In the genomic region with DNA sequence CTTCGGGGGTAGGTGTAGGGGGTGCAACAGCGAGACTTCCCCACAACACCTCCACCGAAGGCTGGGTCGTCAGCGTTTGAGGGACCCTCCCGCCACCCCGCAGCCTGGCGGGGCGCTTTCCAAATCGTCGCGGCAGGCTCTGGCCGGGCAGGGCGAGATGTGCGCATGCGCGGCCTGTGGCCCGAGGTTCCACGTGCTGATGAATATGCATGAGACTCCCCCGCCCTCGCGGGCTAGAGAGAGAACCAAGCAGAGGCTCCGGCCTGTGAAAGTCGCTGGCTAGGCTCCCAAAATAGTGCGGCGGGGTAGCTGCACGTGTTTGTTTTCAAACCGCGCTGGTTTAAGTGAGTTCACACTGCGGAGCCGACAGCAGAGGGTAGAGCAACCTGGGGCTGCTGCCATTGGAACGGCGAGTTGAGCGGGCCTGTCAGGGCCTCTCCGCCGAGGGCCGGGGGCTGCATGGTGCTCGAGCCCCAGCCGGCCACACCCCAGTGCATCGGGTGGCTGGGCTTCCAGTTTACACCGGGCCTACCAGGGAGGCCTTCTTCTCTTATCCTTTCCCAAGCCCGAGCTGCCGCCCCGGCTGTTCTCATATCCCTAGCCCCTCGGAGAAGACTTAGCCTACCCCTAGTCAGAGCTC, we compare ENCODE assay signal across 9 cellular contexts. TPM values are rescaled to one million over a fixed set of nuclear protein-coding genes. Genes with fewer than 3 reads are reported as not detected.
DNase-seq lines count a peak whose midpoint lies in the region; ATAC-seq and TF ChIP-seq lines count a peak whose summit lies in the region.
"Had no signal": no experiment of that assay in that cellular context is flagged by ENCODE, and none has a peak within 500 bp of the region (broad histone marks: within the 10 kb centered on the region; RNA-seq: fewer than 3 reads in every experiment).

No MANE protein-coding gene starts in this region.

- no peaks in the 10 kb centered on the region for H3K9me3 ChIP-seq in fibroblast of lung (ENCODE audit: control insufficient read depth, insufficient read depth, low read depth, low read length)

- H3K79me2 ChIP-seq in fibroblast of lung (ENCODE audit: control insufficient read depth, insufficient read depth, low read length) = no peaks in the 10 kb centered on the region

- no peaks in the 10 kb centered on the region for H4K20me1 ChIP-seq in fibroblast of lung (ENCODE audit: control insufficient read depth, extremely low read depth, insufficient read depth, low read length)

- H3K27me3 ChIP-seq in fibroblast of lung (ENCODE audit: control insufficient read depth, insufficient read depth, low read length) = peaks cover 77% of the 10 kb centered on the region

- H3K27ac ChIP-seq in fibroblast of lung (ENCODE audit: insufficient read depth, low read length) = no peak overlapping the region

- H3K4me1 ChIP-seq in fibroblast of lung (ENCODE audit: control insufficient read depth, extremely low read depth, insufficient read depth, low read length) = no peaks in the 10 kb centered on the region

- peak in 12 of 14 donors; percentile 44 to 97 (median 80) for DNase-seq in C1 segment of cervical spinal cord (lab: John Stamatoyannopoulos, UW)
- peak; percentile 58 for DNase-seq in NCI-H510A (lab: John Stamatoyannopoulos, UW)
- DNase-seq in fibroblast of lung (ENCODE audit: low read depth in 2 of 2) = peak; percentile 57 to 68
- peak; percentile 62 for DNase-seq in non-pigmented ciliary epithelial cell (ENCODE audit: low read depth)
- no peak for DNase-seq in activated CD8-positive, alpha-beta memory T cell treated with anti-CD3 and anti-CD28 coated beads for 24 hours

- no peaks in the 10 kb centered on the region for H3K36me3 ChIP-seq in fibroblast of lung (ENCODE audit: control insufficient read depth, insufficient read depth, low read length)

- peak overlapping the region; percentile 28 for H2AFZ ChIP-seq in fibroblast of lung (ENCODE audit: low read length)

- peak overlapping the region; percentile 17 to 42 (median 24) for H3K4me3 ChIP-seq in fibroblast of lung (replicated peaks in 1 of 4; ENCODE audit: control extremely low read depth in 1 of 4, insufficient read depth in 1 of 4, low read depth in 3 of 4, low read length in 4 of 4)

- TF ChIP-seq CTCF in fibroblast of lung (conservative IDR thresholded peaks at IDR 0.05 in 1 of 2, IDR thresholded peaks at IDR 0.05 in 1 of 2; ENCODE audit: low read depth in 1 of 2, low read length in 2 of 2) = no peak

- ATAC-seq in HG02970 (IDR thresholded peaks at IDR 0.05; ENCODE audit: low FRiP score, unreplicated experiment) (no peak), GM19397 (IDR thresholded peaks at IDR 0.05; ENCODE audit: unreplicated experiment) (no peak), HG03457 (IDR thresholded peaks at IDR 0.05; ENCODE audit: unreplicated experiment) (no peak)

- H3K4me2 ChIP-seq in fibroblast of lung (ENCODE audit: extremely low read depth, insufficient read depth, low read length) = peak overlapping the region; percentile 54

- no peak overlapping the region for H3K9ac ChIP-seq in fibroblast of lung (ENCODE audit: insufficient read depth, low read length)

RNA-seq across cellular contexts. Expression of a gene that starts 10.0 kb away (rescaled TPM):
- 0.26 TPM in 1 of 2 replicates, not detected in the other for total RNA-seq in fibroblast of lung
- polyA plus RNA-seq in fibroblast of lung = 0.11 and 0.46 TPM in 2 replicates
- 0.08 TPM in 1 of 2 replicates, not detected in the other for polyA plus RNA-seq in fibroblast of lung (2012)
- polyA minus RNA-seq in fibroblast of lung (ENCODE audit: low replicate concordance) = not detected in 2 replicates
- total RNA-seq: HT1080 had no signal

RNA-seq across cellular contexts. Expression of a gene that starts 12.8 kb away (rescaled TPM):
- not detected in 2 replicates for total RNA-seq in fibroblast of lung
- not detected in 2 replicates for polyA plus RNA-seq in fibroblast of lung
- polyA plus RNA-seq in fibroblast of lung (2012) = 0.07 TPM in 1 of 2 replicates, not detected in the other
- not detected in 2 replicates for polyA minus RNA-seq in fibroblast of lung (ENCODE audit: low replicate concordance)
- total RNA-seq: HT1080 had no signal
